9 cellular contexts compared by ENCODE assay signal in genomic region chr6:152552616-152553209, GRCh38.
DNase-seq lines count a peak whose midpoint lies in the region; ATAC-seq, FAIRE-seq and TF ChIP-seq lines count a peak whose summit lies in the region.
"Had no signal": no experiment of that assay in that cellular context is flagged by ENCODE, and none has a peak within 500 bp of the region (broad histone marks: within the 10 kb centered on the region; RNA-seq: fewer than 3 reads in every experiment).

No MANE protein-coding gene starts in this region.

- ATAC-seq in GM19025 (IDR thresholded peaks at IDR 0.05; ENCODE audit: low read depth, unreplicated experiment) (peak; percentile 88), HG03066 (IDR thresholded peaks at IDR 0.05; ENCODE audit: low read depth, unreplicated experiment) (peak; percentile 82), Right ventricle myocardium superior (ENCODE audit: poor library complexity) (peak; percentile 89), psoas muscle (peak; percentile 54 to 87 (median 84))
- ATAC-seq in activated T-helper 17 cell treated with anti-CD3 and anti-CD28 coated beads, Interleukin-2, amount 50 U/mL, for 72 hours (replicated peaks) = peak; percentile 50

- no peaks in the 10 kb centered on the region for H3K4me1 ChIP-seq in psoas muscle

- no peaks in the 10 kb centered on the region for H3K4me1 Mint-ChIP-seq in activated T-helper 17 cell treated with anti-CD3 and anti-CD28 coated beads, Interleukin-2, amount 50 U/mL, for 72 hours

- no peaks in the 10 kb centered on the region for H3K27me3 ChIP-seq in psoas muscle (ENCODE audit: insufficient read depth in 3 of 3, low read length in 2 of 3)

- TF ChIP-seq POLR2A in GM12892 (IDR thresholded peaks at IDR 0.05; ENCODE audit: low read depth, low read length) = no peak

- no peaks in the 10 kb centered on the region for H3K36me3 Mint-ChIP-seq in activated T-helper 17 cell treated with anti-CD3 and anti-CD28 coated beads, Interleukin-2, amount 50 U/mL, for 72 hours (ENCODE audit: low read depth)

- peak; percentile 80 for TF ChIP-seq CTCF in psoas muscle (IDR thresholded peaks at IDR 0.05)

- H3K27me3 Mint-ChIP-seq in activated T-helper 17 cell treated with anti-CD3 and anti-CD28 coated beads, Interleukin-2, amount 50 U/mL, for 72 hours = peaks cover 6% of the 10 kb centered on the region

- no peak overlapping the region for H3K27ac Mint-ChIP-seq in activated T-helper 17 cell treated with anti-CD3 and anti-CD28 coated beads, Interleukin-2, amount 50 U/mL, for 72 hours
- H3K27ac Mint-ChIP-seq: stimulated activated naive CD8-positive, alpha-beta T cell treated with anti-CD3 and anti-CD28 coated beads, Interleukin-15, Interleukin-2, amounts not matched to agents 100 ng/mL and 50 ng/mL, for 24 hours had no signal

- no peak for FAIRE-seq in GM12892 (lab: Jason Lieb, UNC)

- H3K4me3 ChIP-seq in psoas muscle = no peak overlapping the region

- peaks cover 5% of the 10 kb centered on the region for H3K9me3 ChIP-seq in psoas muscle

- H3K9me3 Mint-ChIP-seq in activated T-helper 17 cell treated with anti-CD3 and anti-CD28 coated beads, Interleukin-2, amount 50 U/mL, for 72 hours = peaks cover 8% of the 10 kb centered on the region

- intact Hi-C loops in Right ventricle myocardium superior (cut with DNase I) (loop anchor here (2.0 to 10.0 kb wide), 2 partner anchors 90 to 402 kb away; no protein-coding TSS in a partner anchor), psoas muscle (cut with DNase I) (loop anchor here (5.0 to 10.0 kb wide), 4 partner anchors 92 to 395 kb away; no protein-coding TSS in a partner anchor)

- H3K4me3 Mint-ChIP-seq in activated T-helper 17 cell treated with anti-CD3 and anti-CD28 coated beads, Interleukin-2, amount 50 U/mL, for 72 hours = no peak overlapping the region
- H3K4me3 Mint-ChIP-seq: stimulated activated naive CD8-positive, alpha-beta T cell treated with anti-CD3 and anti-CD28 coated beads, Interleukin-15, Interleukin-2, amounts not matched to agents 100 ng/mL and 50 ng/mL, for 24 hours had no signal

- DNase-seq in DMS 273 (lab: John Stamatoyannopoulos, UW; ENCODE audit: unreplicated experiment) (peak; percentile 66), NCI-H510A treated with DMSO at 0.1 percent for 48 hours (lab: John Stamatoyannopoulos, UW) (peak; percentile 46), Right ventricle myocardium superior (peak; percentile 73), psoas muscle (peak; percentile 51 to 71), GM12892 (ENCODE audit: insufficient read length) (no peak)

- no peaks in the 10 kb centered on the region for H3K36me3 ChIP-seq in psoas muscle (ENCODE audit: insufficient read depth in 1 of 2, low read depth in 1 of 2)

- H3K27ac ChIP-seq in psoas muscle = no peak overlapping the region

- 28 to 32% (median 32%) methylated on average over 9 of the region's 9 CpGs for WGBS in psoas muscle, 3 donors
